ENCODE assay signal across 10 cellular contexts in the genomic region with DNA sequence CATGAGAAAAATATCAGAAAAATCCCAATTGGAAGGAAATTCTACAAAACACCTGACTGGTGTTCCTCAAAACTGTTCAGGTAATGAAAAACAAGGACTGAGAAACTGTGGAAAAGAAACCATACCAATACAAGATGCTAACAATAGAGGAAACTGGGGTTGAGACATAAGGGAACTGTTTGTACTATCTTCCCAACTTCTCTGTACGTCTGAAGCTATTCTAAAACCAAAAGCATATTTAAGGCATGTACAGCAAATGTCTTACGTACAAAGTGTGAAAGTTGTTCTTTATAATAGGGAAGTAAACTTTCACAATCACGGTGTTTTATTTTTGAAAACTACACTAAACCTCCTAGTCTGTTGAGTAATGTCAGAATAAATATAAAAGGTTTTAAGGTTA.
"Had no signal": no experiment of that assay in that cellular context is flagged by ENCODE, and none has a peak within 500 bp of the region (broad histone marks: within the 10 kb centered on the region; RNA-seq: fewer than 3 reads in every experiment).

No MANE protein-coding gene starts in this region.

- DNase-seq: activated CD4-positive, alpha-beta T cell treated with anti-CD3 and anti-CD28 coated beads for 1 hour; activated CD4-positive, alpha-beta T cell treated with anti-CD3 and anti-CD28 coated beads, Interleukin-2, amount 50 U/mL, for 4 hours; activated naive CD4-positive, alpha-beta T cell treated with Interleukin-2 at 50 U/mL for 16 hours; activated T-cell treated with anti-CD3 and anti-CD28 coated beads for 4 hours; effector memory CD4-positive, alpha-beta T cell; foreskin melanocyte; heart left ventricle; immature natural killer cell; tibial artery had no signal

- ATAC-seq: stimulated activated memory B cell treated with anti-CD40 and anti-IgM and Interleukin-4, amounts not matched to agents 10 μg/mL and 1 μg/mL and 100 μg/mL, for 72 hours had no signal
